24 cellular contexts compared by ENCODE assay signal in the genomic region with DNA sequence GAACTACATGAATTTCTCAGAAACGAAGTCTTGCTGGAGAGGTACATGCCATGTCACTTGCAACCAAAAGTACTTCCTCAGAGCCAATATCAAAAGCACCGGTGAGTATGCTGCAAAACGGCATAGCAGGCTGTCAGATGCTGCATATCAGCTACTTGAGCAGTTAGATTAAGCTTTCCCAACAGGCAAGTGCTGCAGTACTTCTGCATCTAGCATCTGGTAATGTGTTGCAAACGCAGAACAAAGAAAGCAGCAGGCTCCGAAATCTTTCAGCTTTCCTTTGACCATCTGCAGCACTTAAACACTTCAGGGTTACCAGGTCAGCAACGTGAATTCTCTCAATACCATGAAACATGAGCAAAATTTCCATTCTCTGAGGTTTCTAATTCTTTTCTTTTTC.
DNase-seq lines count a peak whose midpoint lies in the region; ATAC-seq and TF ChIP-seq lines count a peak whose summit lies in the region.
"Had no signal": no experiment of that assay in that cellular context is flagged by ENCODE, and none has a peak within 500 bp of the region (broad histone marks: within the 10 kb centered on the region; RNA-seq: fewer than 3 reads in every experiment).

No MANE protein-coding gene starts in this region.

- no peak for TF ChIP-seq EP300 in tibial nerve (IDR thresholded peaks at IDR 0.05)

- H3K36me3 ChIP-seq in OCI-LY1 (ENCODE audit: insufficient read depth, low read length) (no peaks in the 10 kb centered on the region), tibial nerve (no peaks in the 10 kb centered on the region)
- H3K36me3 ChIP-seq: breast epithelium, gastrocnemius medialis, SJSA1, thoracic aorta had no signal

- H3K27ac ChIP-seq in OCI-LY1 (ENCODE audit: low read depth, low read length, poor library complexity, severe bottlenecking) (no peak overlapping the region), tibial nerve (no peak overlapping the region)
- H3K27ac ChIP-seq: breast epithelium, gastrocnemius medialis, SJSA1, thoracic aorta had no signal

- no peaks in the 10 kb centered on the region for H3F3A ChIP-seq in OCI-LY1 (ENCODE audit: insufficient read depth, low read length)

- DNase-seq in ACHN (peak; percentile 26), HFF-Myc (ENCODE audit: extremely low read depth, low read depth) (peak; percentile 84), fibroblast of villous mesenchyme (ENCODE audit: low read depth) (peak; percentile 60), NCI-H345 (lab: John Stamatoyannopoulos, UW) (no peak), GM13977 (ENCODE audit: low spot score) (no peak), tibial nerve (ENCODE audit: low spot score in 2 of 2) (no peak)
- DNase-seq: activated CD4-positive, alpha-beta T cell treated with anti-CD3 and anti-CD28 coated beads, Interleukin-2, amount 50 U/mL, for 4 hours; activated CD8-positive, alpha-beta memory T cell treated with anti-CD3 and anti-CD28 coated beads, Interleukin-2, amount 50 U/mL, for 48 hours; CD4-positive, alpha-beta memory T cell; dermis blood vessel endothelial cell; DMS79 treated with DMSO at 0.1 percent for 48 hours; gastrocnemius medialis; H7; Kasumi-1; natural killer cell; NCI-H774; stimulated activated naive B cell treated with anti-CD40 and anti-IgM and Interleukin-4, amounts not matched to agents 10 μg/mL and 1 μg/mL and 100 μg/mL, for 72 hours; T-helper 17 cell had no signal

- no peaks in the 10 kb centered on the region for H4K20me1 ChIP-seq in OCI-LY1 (ENCODE audit: insufficient read depth, low read length)

- WGBS in tibial nerve, 2 donors: 39 to 57% methylated on average over 6 of the region's 6 CpGs

- H3K27me3 ChIP-seq in OCI-LY1 (ENCODE audit: insufficient read depth, low read length) (no peaks in the 10 kb centered on the region), tibial nerve (no peaks in the 10 kb centered on the region)
- H3K27me3 ChIP-seq: breast epithelium, gastrocnemius medialis, SJSA1 had no signal

- H3K9ac ChIP-seq in OCI-LY1 (ENCODE audit: low read length): no peak overlapping the region; the same call in 1 of the 2 replicates

- no peak overlapping the region for H3K4me3 ChIP-seq in HFF-Myc (replicated peaks; ENCODE audit: low read depth, low read length)
- H3K4me3 ChIP-seq in OCI-LY1 (ENCODE audit: low read depth, low read length, poor library complexity, severe bottlenecking): no peak overlapping the region
- H3K4me3 ChIP-seq in fibroblast of villous mesenchyme (ENCODE audit: low read depth, low read length): no peak overlapping the region
- no peak overlapping the region for H3K4me3 ChIP-seq in tibial nerve
- H3K4me3 ChIP-seq: breast epithelium, gastrocnemius medialis, SJSA1, thoracic aorta had no signal

- H3K4me2 ChIP-seq in OCI-LY1 (ENCODE audit: low read length): peak overlapping the region; percentile 40; the same call in 1 of the 2 replicates

- TF ChIP-seq CTCF in HFF-Myc (IDR thresholded peaks at IDR 0.05; ENCODE audit: low read depth, low read length, missing control alignments) (no peak), OCI-LY1 (IDR thresholded peaks at IDR 0.05; ENCODE audit: low read length) (no peak), fibroblast of villous mesenchyme (IDR thresholded peaks at IDR 0.05; ENCODE audit: insufficient read depth, low read depth, low read length) (no peak), GM13977 (IDR thresholded peaks at IDR 0.05; ENCODE audit: extremely low read depth, insufficient read depth, missing control alignments) (no peak), tibial nerve (IDR thresholded peaks at IDR 0.05) (no peak)

- no peak for ATAC-seq in GM18907 (IDR thresholded peaks at IDR 0.05; ENCODE audit: unreplicated experiment)
- ATAC-seq: gastrocnemius medialis; natural killer cell; Panc1; stimulated activated naive B cell treated with anti-CD40 and anti-IgM and Interleukin-4, amounts not matched to agents 10 μg/mL and 1 μg/mL and 100 μg/mL, for 72 hours; T-helper 17 cell had no signal

- in situ Hi-C loops in ACHN (cut with HindIII; ENCODE audit: low pct_ligation_motif_present, low pct_unique_long_range_greater_than_20kb, low sequenced_read_pairs): no loop called here
- in situ Hi-C loops in GM13977 (cut with MboI; ENCODE audit: low pct_unique_long_range_greater_than_20kb, low sequenced_read_pairs, unreplicated experiment): loop anchor here (25.0 kb wide), 1 partner anchor 272 kb away; no protein-coding TSS in a partner anchor

- H3K4me1 ChIP-seq in OCI-LY1 (ENCODE audit: insufficient read depth, low read length, severe bottlenecking): peaks cover 7% of the 10 kb centered on the region
- no peaks in the 10 kb centered on the region for H3K4me1 ChIP-seq in tibial nerve
- H3K4me1 ChIP-seq: breast epithelium, gastrocnemius medialis, SJSA1 had no signal

- no peak for TF ChIP-seq POLR2A in tibial nerve (IDR thresholded peaks at IDR 0.05)

- H3K79me2 ChIP-seq in OCI-LY1 (ENCODE audit: insufficient read depth, low read length): no peaks in the 10 kb centered on the region

- H3K9me3 ChIP-seq in OCI-LY1 (ENCODE audit: low read length) (no peaks in the 10 kb centered on the region), tibial nerve (no peaks in the 10 kb centered on the region)
- H3K9me3 ChIP-seq: breast epithelium, gastrocnemius medialis, SJSA1, thoracic aorta had no signal

- no peak overlapping the region for H2AFZ ChIP-seq in OCI-LY1 (ENCODE audit: low read length)

- no peaks in the 10 kb centered on the region for H3K9me2 ChIP-seq in OCI-LY1 (ENCODE audit: low read depth, low read length)

Comparison
In these comparisons a context has a peak if more than half of its experiments do, and no peak if none do; other contexts are left out.
1. DNase-seq: peak in ACHN (single experiment), HFF-Myc (single experiment) and fibroblast of villous mesenchyme (single experiment); none in NCI-H345 (single experiment), GM13977 (single experiment) and tibial nerve (0 of 2).